Comparison of ENCODE assay signal across 12 cellular contexts in genomic region chr2:182949572-182950189, GRCh38.
DNase-seq lines count a peak whose midpoint lies in the region; ATAC-seq and TF ChIP-seq lines count a peak whose summit lies in the region.
"Had no signal": no experiment of that assay in that cellular context is flagged by ENCODE, and none has a peak within 500 bp of the region (broad histone marks: within the 10 kb centered on the region; RNA-seq: fewer than 3 reads in every experiment).

No MANE protein-coding gene starts in this region.

- H3K4me1 ChIP-seq in mesodermal cell (ENCODE audit: control insufficient read depth, insufficient read depth, low read length, poor library complexity, severe bottlenecking): peaks cover 14% of the 10 kb centered on the region
- H3K4me1 ChIP-seq in tibial nerve: peaks cover 0 to 5% (median 0%) of the 10 kb centered on the region in 4 donors

- no peak for TF ChIP-seq CTCF in chondrocyte (IDR thresholded peaks at IDR 0.05)
- no peak for TF ChIP-seq CTCF in tibial nerve (IDR thresholded peaks at IDR 0.05)

- peaks cover 49% of the 10 kb centered on the region for H3K4me1 Mint-ChIP-seq in chondrocyte (ENCODE audit: low read depth)

- H3K36me3 ChIP-seq in mesodermal cell (ENCODE audit: control insufficient read depth, insufficient read depth, low read length) (peaks cover 41% of the 10 kb centered on the region), tibial nerve (peaks cover 0 to 32% (median 0%) of the 10 kb centered on the region in 3 donors)

- WGBS in mesodermal cell (ENCODE audit: insufficient coverage in 2 of 2), 2 experiments: 74 to 78% methylated on average over 5 of the region's 5 CpGs
- WGBS in tibial nerve, 2 donors: 93 to 98% methylated on average over 5 of the region's 5 CpGs

- H3K9me3 Mint-ChIP-seq in chondrocyte (ENCODE audit: low read depth): no peaks in the 10 kb centered on the region

- no peaks in the 10 kb centered on the region for H3K27me3 ChIP-seq in tibial nerve
- H3K27me3 ChIP-seq: right lobe of liver had no signal

- TF ChIP-seq EP300 in tibial nerve (IDR thresholded peaks at IDR 0.05): no peak

- H3K4me3 Mint-ChIP-seq in chondrocyte (ENCODE audit: unreplicated experiment): no peak overlapping the region

- H3K27ac ChIP-seq in mesodermal cell (ENCODE audit: low read depth, low read length, severe bottlenecking): peak overlapping the region; percentile 86
- H3K27ac ChIP-seq in tibial nerve: no peak overlapping the region
- H3K27ac ChIP-seq: right lobe of liver had no signal

- TF ChIP-seq POLR2A in tibial nerve (IDR thresholded peaks at IDR 0.05): no peak

- no peak overlapping the region for H3K4me3 ChIP-seq in mesodermal cell (ENCODE audit: extremely low read depth, insufficient read depth, low read length, poor library complexity, severe bottlenecking)
- H3K4me3 ChIP-seq in tibial nerve: no peak overlapping the region
- H3K4me3 ChIP-seq: right lobe of liver had no signal

- peak; percentile 81 for DNase-seq in DMS53 (lab: John Stamatoyannopoulos, UW)
- DNase-seq in DMS53 treated with DMSO at 0.1 percent for 48 hours (lab: John Stamatoyannopoulos, UW; ENCODE audit: unreplicated experiment): no peak
- DNase-seq in NCI-H774 (lab: John Stamatoyannopoulos, UW): peak; percentile 63
- DNase-seq in chondrocyte (ENCODE audit: low spot score): no peak
- DNase-seq in 8988T: no peak
- DNase-seq in tibial nerve (ENCODE audit: low spot score in 2 of 2): no peak
- DNase-seq: effector CD4-positive, alpha-beta T cell; left colon; NCI-H1417 treated with DMSO at 0.1 percent for 48 hours; right lobe of liver had no signal

- H3K27me3 Mint-ChIP-seq in chondrocyte (ENCODE audit: low read depth): no peaks in the 10 kb centered on the region

- ATAC-seq in HG02759 (IDR thresholded peaks at IDR 0.05; ENCODE audit: unreplicated experiment): no peak
- ATAC-seq: left colon had no signal

- H3K36me3 Mint-ChIP-seq in chondrocyte (ENCODE audit: low read depth): peaks cover 21% of the 10 kb centered on the region

- H3K9me3 ChIP-seq in mesodermal cell (ENCODE audit: control insufficient read depth, low read length) (no peaks in the 10 kb centered on the region), tibial nerve (no peaks in the 10 kb centered on the region)
- H3K9me3 ChIP-seq: right lobe of liver had no signal

- peak overlapping the region; percentile 57 for H3K27ac Mint-ChIP-seq in chondrocyte (ENCODE audit: unreplicated experiment)

Comparison
In these comparisons a context has a peak if more than half of its experiments do, and no peak if none do; other contexts are left out.
1. DNase-seq: peak in DMS53 (single experiment) and NCI-H774 (single experiment); none in DMS53 treated with DMSO at 0.1 percent for 48 hours (single experiment), chondrocyte (single experiment), 8988T (single experiment) and tibial nerve (0 of 2).